ENCODE assay signal across 11 cellular contexts in genomic region chr16:11138769-11139623, GRCh38.
DNase-seq lines count a peak whose midpoint lies in the region; ATAC-seq and TF ChIP-seq lines count a peak whose summit lies in the region.
"Had no signal": no experiment of that assay in that cellular context is flagged by ENCODE, and none has a peak within 500 bp of the region (broad histone marks: within the 10 kb centered on the region; RNA-seq: fewer than 3 reads in every experiment).

No MANE protein-coding gene starts in this region.

- H2BK15ac ChIP-seq in H9 (ENCODE audit: low read depth, low read length) = no peak overlapping the region

- H3K4me3 ChIP-seq in PC-3 (ENCODE audit: low read length) (no peak overlapping the region), epithelial cell of esophagus (ENCODE audit: low read length) (no peak overlapping the region), gastrocnemius medialis (no peak overlapping the region), mucosa of descending colon (no peak overlapping the region)

- peaks cover 5% of the 10 kb centered on the region for H3F3A ChIP-seq in PC-3 (ENCODE audit: low read length, unreplicated experiment)

- H3K9ac ChIP-seq in H9 (ENCODE audit: extremely low read depth, insufficient read length, low read length) = no peak overlapping the region
- no peak overlapping the region for H3K9ac ChIP-seq in PC-3 (ENCODE audit: low read length)

- no peaks in the 10 kb centered on the region for H3K23me2 ChIP-seq in H9 (ENCODE audit: insufficient read length, low read depth, low read length, poor library complexity, severe bottlenecking)

- H4K91ac ChIP-seq in H9 (ENCODE audit: insufficient read length, low read depth, low read length) = no peak overlapping the region

- no peak overlapping the region for H3K27ac Mint-ChIP-seq in H9

- no peaks in the 10 kb centered on the region for H3K9me3 Mint-ChIP-seq in H9

- ATAC-seq in PC-3 (no peak), gastrocnemius medialis (no peak), mucosa of descending colon (no peak)

- no peak overlapping the region for H4K8ac ChIP-seq in H9 (replicated peaks; ENCODE audit: insufficient read length, low read depth, low read length)

- H2AFZ ChIP-seq in H9 (ENCODE audit: low read length) (no peak overlapping the region), PC-3 (ENCODE audit: low read length) (no peak overlapping the region)

- BruUV-seq in PC-3 (replicated peaks; lab: Mats Ljungman, UMichigan) = no TSS peak

- H3K4ac ChIP-seq in H9 (ENCODE audit: low read depth, low read length) = no peak overlapping the region

- no peak overlapping the region for H2AK5ac ChIP-seq in H9 (ENCODE audit: insufficient read length, low read length)

- H3K23ac ChIP-seq in H9 (ENCODE audit: insufficient read length, low read depth, low read length) = no peak overlapping the region

- no peak overlapping the region for H2BK12ac ChIP-seq in H9 (ENCODE audit: insufficient read length, low read depth, low read length)

- no peak overlapping the region for H3T11ph ChIP-seq in H9 (ENCODE audit: low read length)

- CTCF ChIA-PET in PC-3 (lab: Charles Lee) = no interaction called here

- no peak overlapping the region for H3K4me3 Mint-ChIP-seq in H9

- H3K9me2 ChIP-seq in PC-3 (replicated peaks; ENCODE audit: low read length) = no peaks in the 10 kb centered on the region

- no peak for TF ChIP-seq CTCF in H9 (conservative IDR thresholded peaks at IDR 0.05)
- no peak for TF ChIP-seq CTCF in PC-3 (conservative IDR thresholded peaks at IDR 0.05; ENCODE audit: low read depth, low read length)
- TF ChIP-seq CTCF in epithelial cell of esophagus (IDR thresholded peaks at IDR 0.05; ENCODE audit: insufficient read depth, low read depth, low read length, missing control alignments) = no peak
- TF ChIP-seq CTCF in gastrocnemius medialis (IDR thresholded peaks at IDR 0.05 in 4 of 5, conservative IDR thresholded peaks at IDR 0.05 in 1 of 5) = no peak
- TF ChIP-seq CTCF in GM20000 (IDR thresholded peaks at IDR 0.05; ENCODE audit: extremely low read depth, missing control alignments) = no peak
- no peak for TF ChIP-seq CTCF in mucosa of descending colon (IDR thresholded peaks at IDR 0.05)

- H2BK120ac ChIP-seq in H9 (ENCODE audit: low read depth, low read length, poor library complexity, severe bottlenecking) = no peak overlapping the region

- H4K5ac ChIP-seq in H9 (ENCODE audit: insufficient read length, low read depth, low read length) = no peak overlapping the region

- H4K20me1 ChIP-seq in H9 (ENCODE audit: control insufficient read depth, insufficient read depth, insufficient read length) (no peaks in the 10 kb centered on the region), PC-3 (ENCODE audit: low read length) (no peaks in the 10 kb centered on the region)

- H3K27me3 ChIP-seq in H9 (ENCODE audit: insufficient read depth, low read length) (no peaks in the 10 kb centered on the region), PC-3 (ENCODE audit: low read length) (no peaks in the 10 kb centered on the region), gastrocnemius medialis (no peaks in the 10 kb centered on the region)

- no peaks in the 10 kb centered on the region for H3K79me1 ChIP-seq in H9 (ENCODE audit: insufficient read depth, low read depth, low read length, poor library complexity, severe bottlenecking)

- peaks cover 33 to 36% of the 10 kb centered on the region in 2 experiments for H3K4me1 Mint-ChIP-seq in H9

- H3K18ac ChIP-seq in H9 (ENCODE audit: insufficient read length, low read depth, low read length) = no peak overlapping the region

- H2BK20ac ChIP-seq in H9 (ENCODE audit: low read depth, low read length, poor library complexity, severe bottlenecking) = no peak overlapping the region

- no peak for TF ChIP-seq POLR2A in gastrocnemius medialis (IDR thresholded peaks at IDR 0.05)

- H3K9me3 ChIP-seq in H9 (ENCODE audit: control insufficient read depth, low read depth, low read length) (no peaks in the 10 kb centered on the region), PC-3 (ENCODE audit: low read length) (no peaks in the 10 kb centered on the region), gastrocnemius medialis (no peaks in the 10 kb centered on the region), mucosa of descending colon (no peaks in the 10 kb centered on the region)

- H3K4me1 ChIP-seq in H9 (ENCODE audit: insufficient read depth, low read length) (peaks cover 3% of the 10 kb centered on the region; the same call in 1 of the 2 replicates), PC-3 (ENCODE audit: insufficient read depth, low read length) (peaks cover 47% of the 10 kb centered on the region), gastrocnemius medialis (peaks cover 52 to 65% of the 10 kb centered on the region in 2 donors), mucosa of descending colon (ENCODE audit: low read depth) (no peaks in the 10 kb centered on the region)

- H3K36me3 ChIP-seq in PC-3 (ENCODE audit: low read depth, low read length) = no peaks in the 10 kb centered on the region
- H3K36me3 ChIP-seq in gastrocnemius medialis = no peaks in the 10 kb centered on the region
- no peaks in the 10 kb centered on the region for H3K36me3 ChIP-seq in mucosa of descending colon (ENCODE audit: low read depth)

- no peak overlapping the region for H3K14ac ChIP-seq in H9 (ENCODE audit: insufficient read depth, low read length)

- H2BK5ac ChIP-seq in H9 (ENCODE audit: insufficient read length, low read length) = no peak overlapping the region

- POLR2A ChIA-PET in PC-3 (lab: Charles Lee; ENCODE audit: unreplicated experiment) = no interaction called here

- WGBS in H9 (ENCODE audit: extremely low coverage, insufficient read length, low lambda C conversion rate) = no CpG with 5 or more reads among the region's 8 CpGs

- 0 out of 2 replicates have a peak, but pooled peaks cover 1% of the 10 kb centered on the region for H3K27me3 Mint-ChIP-seq in H9 (ENCODE audit: low read depth)

- H3K56ac ChIP-seq in H9 (ENCODE audit: insufficient read length, low read depth, low read length) = no peak overlapping the region

- in situ Hi-C loops in gastrocnemius medialis (cut with MboI; ENCODE audit: low sequenced_read_pairs in 4 of 4) = loop anchor here in 1 of 4 donors (25.0 kb wide), 1 partner anchor 98 kb away; no protein-coding TSS in a partner anchor

- H3K79me2 ChIP-seq in H9 (ENCODE audit: insufficient read depth, low read length) (no peaks in the 10 kb centered on the region), PC-3 (ENCODE audit: low read length) (no peaks in the 10 kb centered on the region)

- DNase-seq in H9 (peak; percentile 10), PC-3 (no peak), epithelial cell of esophagus (ENCODE audit: low read depth) (peak; percentile 22), gastrocnemius medialis (no peak), GM20000 (ENCODE audit: low spot score) (no peak), mucosa of descending colon (no peak), NCI-H82 treated with DMSO at 0.1 percent for 48 hours (lab: John Stamatoyannopoulos, UW; ENCODE audit: unreplicated experiment) (no peak)
- DNase-seq: GDM1; NCI-H446 treated with DMSO at 0.1 percent for 48 hours; stimulated activated CD4-positive, alpha-beta T cell treated with anti-CD3 and anti-CD28 coated beads, Interleukin-15, amount 100 ng/mL, for 24 hours; T-helper 9 cell had no signal

- H3K4me2 ChIP-seq in H9 (ENCODE audit: insufficient read depth, insufficient read length, low read length) (no peak overlapping the region), PC-3 (ENCODE audit: low read length) (no peak overlapping the region)

- no peaks in the 10 kb centered on the region for H3K36me3 Mint-ChIP-seq in H9 (ENCODE audit: insufficient read depth in 1 of 3, low read depth in 3 of 3)

- intact Hi-C loops in PC-3 (cut with micrococcal nuclease) (loop anchor here (10.0 kb wide), 1 partner anchor 116 kb away; the partner anchor contains the start of gene SOCS1), gastrocnemius medialis (cut with DNase I; ENCODE audit: low total_unique reads) (loop anchor here (5.0 kb wide), 1 partner anchor 358 kb away; no protein-coding TSS in a partner anchor), mucosa of descending colon (cut with DNase I, micrococcal nuclease) (loop anchor here in 1 of 2 donors (10.0 kb wide), 1 partner anchor 154 kb away; no protein-coding TSS in a partner anchor)

- H3K27ac ChIP-seq in H9 (ENCODE audit: insufficient read length, low read depth, low read length) = no peak overlapping the region
- H3K27ac ChIP-seq in PC-3 (ENCODE audit: low read length) = peak overlapping the region; percentile 70; the same call in 1 of the 2 replicates
- peak overlapping the region; percentile 24 to 52 (median 41) for H3K27ac ChIP-seq in gastrocnemius medialis

Comparison
In these comparisons a context has a peak if more than half of its experiments do, and no peak if none do; other contexts are left out.
1. DNase-seq: peak in H9 (single experiment) and epithelial cell of esophagus (single experiment); none in PC-3 (single experiment), gastrocnemius medialis (0 of 2), GM20000 (single experiment), mucosa of descending colon (0 of 3) and NCI-H82 treated with DMSO at 0.1 percent for 48 hours (single experiment).